ENCODE assay signal across 8 cellular contexts in genomic region chr18:52554180-52554579, GRCh38.
"Had no signal": no experiment of that assay in that cellular context is flagged by ENCODE, and none has a peak within 500 bp of the region (broad histone marks: within the 10 kb centered on the region; RNA-seq: fewer than 3 reads in every experiment).

No MANE protein-coding gene starts in this region.

- H3K9me3 ChIP-seq: HAP-1 had no signal

- H3K9ac ChIP-seq: GM23248 had no signal

- H2AFZ ChIP-seq: GM23248, GM23338 had no signal

- DNase-seq: GM23248, GOT3, H7, H9, HCEC 1CT, HFFc6 had no signal

- H3K27ac ChIP-seq: GM23248 had no signal

- H3K4me2 ChIP-seq: GM23338 had no signal

- H3K36me3 ChIP-seq: HAP-1 had no signal

- H3K4me3 ChIP-seq: GM23248, GM23338, HAP-1 had no signal
